Comparison of ENCODE assay signal across 1 cellular context in genomic region chr15:80156176-80156720, GRCh38.
A peak's percentile ranks its signal among the peaks of the same experiment; 100 is the strongest.
TF ChIP-seq lines count a peak whose summit lies in the region.

No MANE protein-coding gene starts in this region.

TF ChIP-seq in K562, 482 proteins besides CTCF, POLR2A, EP300 and RAD21:
- no peak for TF ChIP-seq ELF1 (tag; IDR thresholded peaks at IDR 0.05)
- TF ChIP-seq PKNOX1 (IDR thresholded peaks at IDR 0.05) = no peak
- TF ChIP-seq BDP1 (IDR thresholded peaks at IDR 0.05; ENCODE audit: insufficient read depth, insufficient read length) = no peak
- no peak for TF ChIP-seq MYC (IDR thresholded peaks at IDR 0.05; ENCODE audit: low read depth, low read length)
- no peak for TF ChIP-seq MYC (CRISPR knock-in tag; IDR thresholded peaks at IDR 0.05; ENCODE audit: borderline replicate concordance, low read depth)
- TF ChIP-seq GATAD2B (IDR thresholded peaks at IDR 0.05; ENCODE audit: borderline replicate concordance) = 0 out of 2 replicates have a peak, but pooled peaks have one; percentile 39
- peak; percentile 93 for TF ChIP-seq DACH1 (IDR thresholded peaks at IDR 0.05; ENCODE audit: partially characterized antibody)
- 0 out of 4 replicates have a peak, but pooled peaks of 1 of the 2 experiments have one; percentile 7 for TF ChIP-seq ZNF639 (CRISPR knock-in tag; conservative IDR thresholded peaks at IDR 0.05 in 1 of 2, IDR thresholded peaks at IDR 0.05 in 1 of 2)
- no peak for TF ChIP-seq E4F1 (CRISPR knock-in tag; IDR thresholded peaks at IDR 0.05; ENCODE audit: borderline replicate concordance)
- TF ChIP-seq ZBTB1 (CRISPR knock-in tag; IDR thresholded peaks at IDR 0.05; ENCODE audit: borderline replicate concordance, low read depth) = no peak
- TF ChIP-seq GABPA (tag; conservative IDR thresholded peaks at IDR 0.05; ENCODE audit: low read depth) = 0 out of 2 replicates have a peak, but pooled peaks have one; percentile 1
- peak; percentile 39; the same call in 1 of the 2 replicates for TF ChIP-seq FOXP4 (CRISPR knock-in tag; IDR thresholded peaks at IDR 0.05; ENCODE audit: borderline replicate concordance)
- TF ChIP-seq HMG20A (CRISPR knock-in tag; conservative IDR thresholded peaks at IDR 0.05) = no peak
- TF ChIP-seq ZNF395 (CRISPR knock-in tag; IDR thresholded peaks at IDR 0.05) = peak; percentile 18; the same call in 1 of the 2 replicates
- no peak for TF ChIP-seq NUFIP1 (IDR thresholded peaks at IDR 0.05; ENCODE audit: partially characterized antibody)
- peak; percentile 82 for TF ChIP-seq CUX1 (CRISPR knock-in tag; IDR thresholded peaks at IDR 0.05)
- 0 out of 2 replicates have a peak, but pooled peaks have one; percentile 7 for TF ChIP-seq ZNF589 (CRISPR knock-in tag; IDR thresholded peaks at IDR 0.05; ENCODE audit: low read depth)
TF ChIP-seq in K562: peak in this region for 8.
